11 cellular contexts compared by ENCODE assay signal in the genomic region with DNA sequence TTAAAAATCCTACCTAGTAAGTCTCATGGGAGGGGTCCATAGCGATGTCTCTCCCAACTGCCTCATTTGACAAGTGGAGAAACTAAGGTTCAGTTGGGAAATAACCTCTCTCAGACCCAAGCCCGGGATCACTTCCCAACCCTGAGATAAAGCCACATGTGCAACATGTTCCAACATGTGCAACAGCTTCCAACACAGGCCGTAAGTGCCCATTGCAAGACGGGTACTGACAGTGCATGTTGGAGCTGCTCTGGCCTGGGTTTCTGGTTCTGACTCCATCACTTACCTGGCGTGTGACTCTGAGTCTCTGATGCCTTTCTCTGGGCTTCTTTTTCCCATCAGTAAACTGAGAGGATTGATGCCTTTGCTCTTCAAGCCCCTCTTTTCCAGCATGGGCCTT. TPM values are rescaled to one million over a fixed set of nuclear protein-coding genes. Genes with fewer than 3 reads are reported as not detected.
DNase-seq lines count a peak whose midpoint lies in the region; ATAC-seq, FAIRE-seq and TF ChIP-seq lines count a peak whose summit lies in the region.
"Had no signal": no experiment of that assay in that cellular context is flagged by ENCODE, and none has a peak within 500 bp of the region (broad histone marks: within the 10 kb centered on the region; RNA-seq: fewer than 3 reads in every experiment).

No MANE protein-coding gene starts in this region.

- no peaks in the 10 kb centered on the region for H3K4me1 Mint-ChIP-seq in activated CD8-positive, alpha-beta T cell treated with anti-CD3 and anti-CD28 coated beads, Interleukin-2, amount 10 ng/mL, durations not matched to agents 7 days and 5 days (ENCODE audit: low read depth)

- TF ChIP-seq EP300 in HepG2 (IDR thresholded peaks at IDR 0.05; ENCODE audit: low read depth in 2 of 2, low read length in 2 of 2) (no peak), HepG2 (CRISPR knock-in tag; IDR thresholded peaks at IDR 0.05; ENCODE audit: borderline replicate concordance) (no peak)

- no TSS peak for BruUV-seq in HepG2 (replicated peaks; lab: Mats Ljungman, UMichigan)

- CTCF ChIA-PET in HepG2 (lab: Yijun Ruan, JAX; ENCODE audit: low intra/inter-chr PET ratio, low total read pairs): interaction anchor here (1.6 to 2.7 kb wide), 3 partner anchors 93 to 109 kb away, joined by 6 to 24 read pairs (median 11); no protein-coding TSS in a partner anchor
- CTCF ChIA-PET in activated CD8-positive, alpha-beta T cell treated with anti-CD3 and anti-CD28 coated beads, Interleukin-2, amount 10 ng/mL, durations not matched to agents 7 days and 5 days (lab: Charles Lee): interaction anchor here (1.0 to 1.3 kb wide), 6 partner anchors 9 to 100 kb away, joined by 3 to 9 read pairs (median 4); no protein-coding TSS in a partner anchor

- ATAC-seq in HepG2 (no peak; the same call in 2 of the 3 replicates), right lobe of liver (no peak), foreskin keratinocyte (peak; percentile 43)
- ATAC-seq in activated CD8-positive, alpha-beta T cell treated with anti-CD3 and anti-CD28 coated beads, Interleukin-2, amount 10 ng/mL, durations not matched to agents 7 days and 5 days: no peak

- TF ChIP-seq CTCF in HepG2 (CRISPR knock-in tag; IDR thresholded peaks at IDR 0.05) (no peak), right lobe of liver (IDR thresholded peaks at IDR 0.05) (no peak), WERI-Rb-1 (IDR thresholded peaks at IDR 0.05; ENCODE audit: low read depth, low read length) (no peak), foreskin keratinocyte (conservative IDR thresholded peaks at IDR 0.05) (no peak)

- H3K9me3 ChIP-seq in HepG2 (ENCODE audit: low read length) (no peaks in the 10 kb centered on the region), right lobe of liver (no peaks in the 10 kb centered on the region), WERI-Rb-1 (ENCODE audit: severe bottlenecking) (no peaks in the 10 kb centered on the region)
- H3K9me3 ChIP-seq: HAP-1, SJSA1 had no signal

- no peak for FAIRE-seq in HepG2 (lab: Jason Lieb, UNC)

- POLR2A ChIA-PET in HepG2 (lab: Yijun Ruan, JAX): no interaction called here
- POLR2A ChIA-PET in activated CD8-positive, alpha-beta T cell treated with anti-CD3 and anti-CD28 coated beads, Interleukin-2, amount 10 ng/mL, durations not matched to agents 7 days and 5 days (lab: Charles Lee): no interaction called here

- H3K4me1 ChIP-seq in HepG2 (ENCODE audit: insufficient read depth, low read length) (no peaks in the 10 kb centered on the region), right lobe of liver (no peaks in the 10 kb centered on the region), foreskin keratinocyte (no peaks in the 10 kb centered on the region)
- H3K4me1 ChIP-seq: SJSA1 had no signal

- no peaks in the 10 kb centered on the region for H4K20me1 ChIP-seq in HepG2 (ENCODE audit: insufficient read depth, low read length)

- H3K36me3 Mint-ChIP-seq in activated CD8-positive, alpha-beta T cell treated with anti-CD3 and anti-CD28 coated beads, Interleukin-2, amount 10 ng/mL, durations not matched to agents 7 days and 5 days (ENCODE audit: low read depth): no peaks in the 10 kb centered on the region
- H3K36me3 Mint-ChIP-seq: CD14-positive monocyte had no signal

- H3K27me3 Mint-ChIP-seq in activated CD8-positive, alpha-beta T cell treated with anti-CD3 and anti-CD28 coated beads, Interleukin-2, amount 10 ng/mL, durations not matched to agents 7 days and 5 days (ENCODE audit: low read depth): peaks cover 3% of the 10 kb centered on the region

- H3K79me2 ChIP-seq in HepG2 (ENCODE audit: insufficient read depth, low read length): no peaks in the 10 kb centered on the region

- no peak overlapping the region for H3K27ac ChIP-seq in HepG2 (ENCODE audit: extremely low read length, insufficient read depth, low read length)
- no peak overlapping the region for H3K27ac ChIP-seq in right lobe of liver
- H3K27ac ChIP-seq in WERI-Rb-1: peak overlapping the region; percentile 96
- H3K27ac ChIP-seq in foreskin keratinocyte: no peak overlapping the region
- H3K27ac ChIP-seq: SJSA1 had no signal

- no peak overlapping the region for H2AFZ ChIP-seq in HepG2 (ENCODE audit: low read length)

- in situ Hi-C loops in HepG2 (cut with HindIII; ENCODE audit: extremely low pct_ligation_motif_present, low pct_unique_long_range_greater_than_20kb): loop anchor here (5.0 kb wide), 1 partner anchor 109 kb away; no protein-coding TSS in a partner anchor

- H3K4me2 ChIP-seq in HepG2 (ENCODE audit: low read depth, low read length): no peak overlapping the region

- no peak for TF ChIP-seq POLR2A in HepG2 (IDR thresholded peaks at IDR 0.05; ENCODE audit: insufficient read depth in 1 of 2, low read depth in 2 of 2, low read length in 2 of 2)
- TF ChIP-seq POLR2A in right lobe of liver (IDR thresholded peaks at IDR 0.05): no peak

- H3K27me3 ChIP-seq in HepG2 (ENCODE audit: control insufficient read depth in 1 of 2, insufficient read depth in 2 of 2, low read length in 2 of 2) (peaks cover 0 to 4% of the 10 kb centered on the region in 2 experiments; a peak in 2 of 5 replicates), right lobe of liver (no peaks in the 10 kb centered on the region), WERI-Rb-1 (ENCODE audit: insufficient read depth, low read depth, severe bottlenecking) (no peaks in the 10 kb centered on the region), foreskin keratinocyte (peaks cover 4% of the 10 kb centered on the region)
- H3K27me3 ChIP-seq: SJSA1 had no signal

- intact Hi-C loops in HepG2 (cut with micrococcal nuclease; ENCODE audit: unreplicated experiment) (loop anchor here (1.0 to 2.0 kb wide), 2 partner anchors 94 to 110 kb away; no protein-coding TSS in a partner anchor), right lobe of liver (cut with DNase I) (no loop called here)

- H3K4me3 ChIP-seq in HepG2 (replicated peaks in 1 of 3; ENCODE audit: insufficient read depth in 1 of 3, low read depth in 2 of 3, low read length in 3 of 3): no peak overlapping the region
- H3K4me3 ChIP-seq in right lobe of liver: no peak overlapping the region
- no peak overlapping the region for H3K4me3 ChIP-seq in WERI-Rb-1 (ENCODE audit: low read depth, low read length)
- H3K4me3 ChIP-seq: HAP-1, SJSA1 had no signal

- TF ChIP-seq RAD21 in HepG2 (CRISPR knock-in tag; IDR thresholded peaks at IDR 0.05): no peak

- H3K9ac ChIP-seq in HepG2 (ENCODE audit: insufficient read depth, low read depth, low read length): no peak overlapping the region

- DNase-seq in HepG2 (ENCODE audit: low spot score) (no peak), right lobe of liver (no peak), WERI-Rb-1 (no peak), foreskin keratinocyte (peak in 1 of 2 donors; percentile 65), NCI-H2107 (lab: John Stamatoyannopoulos, UW) (no peak), SK-N-DZ (ENCODE audit: low spot score) (no peak)
- no peak for DNase-seq in activated CD8-positive, alpha-beta T cell treated with anti-CD3 and anti-CD28 coated beads, Interleukin-2, amount 10 ng/mL, durations not matched to agents 7 days and 5 days
- DNase-seq: NCI-H524 treated with DMSO at 0.1 percent for 48 hours had no signal

- no peaks in the 10 kb centered on the region for H3K9me3 Mint-ChIP-seq in activated CD8-positive, alpha-beta T cell treated with anti-CD3 and anti-CD28 coated beads, Interleukin-2, amount 10 ng/mL, durations not matched to agents 7 days and 5 days (ENCODE audit: insufficient read depth)

- H3K36me3 ChIP-seq in HepG2 (replicated peaks in 1 of 2; ENCODE audit: control insufficient read depth in 1 of 2, insufficient read depth in 2 of 2, low read length in 2 of 2): no peaks in the 10 kb centered on the region
- no peaks in the 10 kb centered on the region for H3K36me3 ChIP-seq in right lobe of liver
- H3K36me3 ChIP-seq in WERI-Rb-1: no peaks in the 10 kb centered on the region
- H3K36me3 ChIP-seq: HAP-1, SJSA1 had no signal

- no peak overlapping the region for H3K27ac Mint-ChIP-seq in activated CD8-positive, alpha-beta T cell treated with anti-CD3 and anti-CD28 coated beads, Interleukin-2, amount 10 ng/mL, durations not matched to agents 7 days and 5 days

- WGBS in HepG2 (ENCODE audit: low lambda C conversion rate): 50% methylated on average over 2 of the region's 5 CpGs
- WGBS in right lobe of liver (ENCODE audit: insufficient coverage, low coverage, low lambda C conversion rate, missing lambda C conversion rate): 76% methylated on average over 3 of the region's 5 CpGs

- H3K4me3 Mint-ChIP-seq in activated CD8-positive, alpha-beta T cell treated with anti-CD3 and anti-CD28 coated beads, Interleukin-2, amount 10 ng/mL, durations not matched to agents 7 days and 5 days: no peak overlapping the region
- H3K4me3 Mint-ChIP-seq: CD14-positive monocyte had no signal

RNA-seq across cellular contexts. Expression of gene FOXO6, which starts 38.0 kb away (rescaled TPM):
- 0.13 TPM in 1 of 2 replicates, not detected in the other for total RNA-seq in HepG2 (2016; rRNA removed; fragmentation: Illumina TruSeq; extraction: Trizol)
- not detected in 2 replicates for total RNA-seq in HepG2 (2016; cell fraction: cytosol; rRNA removed; fragmentation: Illumina TruSeq; extraction: Trizol; ENCODE audit: low read depth)
- 0.06 TPM in 1 of 2 replicates, not detected in the other for total RNA-seq in HepG2 (2016; cell fraction: insoluble cytoplasmic fraction; rRNA removed; fragmentation: Illumina TruSeq; extraction: Trizol)
- total RNA-seq in HepG2 (2016; cell fraction: membrane; rRNA removed; fragmentation: Illumina TruSeq; extraction: Trizol): 0.07 TPM in 1 of 2 replicates, not detected in the other
- total RNA-seq in HepG2 (2016; cell fraction: nucleus; rRNA removed; fragmentation: Illumina TruSeq; extraction: Trizol): 0.25 TPM in 1 of 2 replicates, not detected in the other
- polyA plus RNA-seq in HepG2 (2011; rRNA removed): not detected in 2 replicates
- not detected in 2 replicates for polyA plus RNA-seq in HepG2 (2011; cell fraction: cytosol; rRNA removed)
- not detected in 2 replicates for polyA plus RNA-seq in HepG2 (2011; cell fraction: nucleus; rRNA removed)
- 0.07 TPM in 1 of 2 replicates, not detected in the other for polyA plus RNA-seq in HepG2 (2012)
- not detected in 2 replicates for polyA plus RNA-seq in HepG2 (2016; cell fraction: cytosol; fragmentation: Illumina TruSeq; extraction: Trizol; ENCODE audit: low read depth)
- polyA plus RNA-seq in HepG2 (2016; cell fraction: insoluble cytoplasmic fraction; fragmentation: Illumina TruSeq; extraction: Trizol; ENCODE audit: low read depth): 0.11 and 0.15 TPM in 2 replicates
- 0.06 TPM in 1 of 2 replicates, not detected in the other for polyA plus RNA-seq in HepG2 (2016; cell fraction: membrane; fragmentation: Illumina TruSeq; extraction: Trizol; ENCODE audit: low read depth)
- polyA plus RNA-seq in HepG2 (2016; cell fraction: nucleus; fragmentation: Illumina TruSeq; extraction: Trizol; ENCODE audit: insufficient read depth, low read depth): not detected in 2 replicates
- 0.54 TPM in 1 of 2 replicates, not detected in the other for polyA minus RNA-seq in HepG2 (2011; rRNA and poly(A)+ RNA removed; ENCODE audit: low replicate concordance)
- not detected in 2 replicates for polyA minus RNA-seq in HepG2 (2011; cell fraction: cytosol; rRNA and poly(A)+ RNA removed)
- not detected in 2 replicates for polyA minus RNA-seq in HepG2 (2011; cell fraction: nucleus; rRNA and poly(A)+ RNA removed)
- total RNA-seq in right lobe of liver: under 1 TPM in 3 of 6 experiments, not detected in 3; 0.12 to 0.55 (median 0.54) TPM
- 0.07 TPM in 1 of 2 replicates, not detected in the other for total RNA-seq in foreskin keratinocyte
- polyA plus RNA-seq in foreskin keratinocyte: 0.04 and 0.11 TPM in 2 replicates
- polyA plus RNA-seq in SK-N-DZ (2014; cell fraction: cytosol; rRNA removed): 4.4 and 4.8 TPM in 2 replicates
- polyA plus RNA-seq in SK-N-DZ (2014; cell fraction: nucleus; rRNA removed): 0.61 and 2.0 TPM in 2 replicates
- under 1 TPM; 0.24 to 0.31 TPM for total RNA-seq in activated CD8-positive, alpha-beta T cell treated with anti-CD3 and anti-CD28 coated beads, Interleukin-2, amount 10 ng/mL, durations not matched to agents 7 days and 5 days
- polyA plus RNA-seq: CD14-positive monocyte had no signal
